In the genomic region with DNA sequence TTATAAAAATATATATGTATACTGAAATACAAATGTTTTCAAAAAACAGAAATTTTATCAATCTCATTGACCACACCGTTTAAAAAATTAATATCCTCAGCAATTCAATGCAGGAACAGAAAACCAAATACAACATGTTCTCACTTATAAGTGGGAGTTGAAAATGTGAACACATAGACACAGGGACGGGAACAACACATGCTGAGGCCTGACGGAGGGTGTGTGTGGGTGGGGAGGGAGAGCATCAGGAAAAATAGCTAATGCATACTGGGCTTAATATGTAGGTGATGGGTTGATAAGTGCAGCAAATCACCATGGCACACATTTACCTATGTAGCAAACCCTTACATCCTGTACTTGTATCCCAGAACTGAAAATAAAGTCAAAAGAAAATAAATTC, we compare ENCODE assay signal across 28 cellular contexts.
"Had no signal": no experiment of that assay in that cellular context is flagged by ENCODE, and none has a peak within 500 bp of the region (broad histone marks: within the 10 kb centered on the region; RNA-seq: fewer than 3 reads in every experiment).

No MANE protein-coding gene starts in this region.

- H3K4me3 ChIP-seq: neural progenitor cell, ovary, psoas muscle, right lobe of liver, sigmoid colon, stomach, thoracic aorta, thyroid gland, tibial nerve, upper lobe of left lung, vagina had no signal

- H3K4me1 ChIP-seq: neural progenitor cell, parathyroid adenoma, psoas muscle, right lobe of liver, sigmoid colon, stomach, thyroid gland, tibial nerve, upper lobe of left lung, vagina had no signal

- H3K9me3 Mint-ChIP-seq: nephron; neural progenitor cell; stimulated activated effector memory CD8-positive, alpha-beta T cell treated with anti-CD3 and anti-CD28 coated beads, Interleukin-12 subunit alpha, Interleukin-12 subunit beta, amount 100 ng/mL, for 72 hours; stimulated activated naive B cell treated with anti-CD40 and anti-IgM and Interleukin-4, amounts not matched to agents 10 μg/mL and 1 μg/mL and 100 μg/mL, for 72 hours; stimulated activated naive CD8-positive, alpha-beta T cell treated with anti-CD3 and anti-CD28 coated beads, Interleukin-15, Interleukin-2, amounts not matched to agents 100 ng/mL and 50 ng/mL, for 24 hours had no signal

- FAIRE-seq: urothelium cell line had no signal

- H3K27me3 ChIP-seq: neural progenitor cell, ovary, right lobe of liver, sigmoid colon, stomach, thyroid gland, tibial nerve, upper lobe of left lung, vagina had no signal

- H3K9ac ChIP-seq: neural progenitor cell, parathyroid adenoma had no signal

- H3K36me3 Mint-ChIP-seq: neural progenitor cell; stimulated activated naive B cell treated with anti-CD40 and anti-IgM and Interleukin-4, amounts not matched to agents 10 μg/mL and 1 μg/mL and 100 μg/mL, for 72 hours had no signal

- H3K4me2 ChIP-seq: neural progenitor cell had no signal

- H3K4me3 Mint-ChIP-seq: nephron; neural progenitor cell; stimulated activated effector memory CD8-positive, alpha-beta T cell treated with anti-CD3 and anti-CD28 coated beads, Interleukin-12 subunit alpha, Interleukin-12 subunit beta, amount 100 ng/mL, for 72 hours; stimulated activated naive B cell treated with anti-CD40 and anti-IgM and Interleukin-4, amounts not matched to agents 10 μg/mL and 1 μg/mL and 100 μg/mL, for 72 hours; stimulated activated naive CD8-positive, alpha-beta T cell treated with anti-CD3 and anti-CD28 coated beads, Interleukin-15, Interleukin-2, amounts not matched to agents 100 ng/mL and 50 ng/mL, for 24 hours had no signal

- H3K9me3 ChIP-seq: ovary, psoas muscle, right lobe of liver, sigmoid colon, stomach, thoracic aorta, thyroid gland, tibial nerve, upper lobe of left lung, vagina had no signal

- DNase-seq: occipital lobe; ovary; posterior cingulate gyrus; psoas muscle; right cardiac atrium; right lobe of liver; sigmoid colon; small intestine; stimulated activated CD4-positive, alpha-beta T cell treated with anti-CD3 and anti-CD28 coated beads, Interleukin-15, amount 100 ng/mL, for 24 hours; stimulated activated CD4-positive, alpha-beta T cell treated with anti-CD3 and anti-CD28 coated beads, Interleukin-2, amount 100 ng/mL, for 24 hours; stimulated activated CD4-positive, alpha-beta T cell treated with anti-CD3 and anti-CD28 coated beads, Interleukin-2, amount 100 ng/mL, for 48 hours; stimulated activated CD4-positive, alpha-beta T cell treated with anti-CD3 and anti-CD28 coated beads, Interleukin-4, amount 100 ng/mL, for 24 hours; stimulated activated naive B cell treated with anti-CD40 and anti-IgM and Interleukin-4, amounts not matched to agents 10 μg/mL and 1 μg/mL and 100 μg/mL, for 72 hours; stimulated activated naive CD4-positive, alpha-beta T cell treated with Interleukin-2 at 50 U/mL for 16 hours; stomach; thyroid gland; trophoblast cell; upper lobe of left lung had no signal

- H3K27me3 Mint-ChIP-seq: progenitor cell of endocrine pancreas had no signal

- H3K27ac Mint-ChIP-seq: nephron; neural progenitor cell; progenitor cell of endocrine pancreas; stimulated activated effector memory CD8-positive, alpha-beta T cell treated with anti-CD3 and anti-CD28 coated beads, Interleukin-12 subunit alpha, Interleukin-12 subunit beta, amount 100 ng/mL, for 72 hours; stimulated activated naive B cell treated with anti-CD40 and anti-IgM and Interleukin-4, amounts not matched to agents 10 μg/mL and 1 μg/mL and 100 μg/mL, for 72 hours; stimulated activated naive CD8-positive, alpha-beta T cell treated with anti-CD3 and anti-CD28 coated beads, Interleukin-15, Interleukin-2, amounts not matched to agents 100 ng/mL and 50 ng/mL, for 24 hours had no signal

- H3K27ac ChIP-seq: neural progenitor cell, ovary, parathyroid adenoma, psoas muscle, right lobe of liver, sigmoid colon, stomach, thoracic aorta, thyroid gland, tibial nerve, upper lobe of left lung, vagina had no signal

- H3K79me2 ChIP-seq: parathyroid adenoma had no signal

- H3K36me3 ChIP-seq: neural progenitor cell, ovary, right lobe of liver, sigmoid colon, stomach, thoracic aorta, thyroid gland, tibial nerve, upper lobe of left lung, vagina had no signal

- H2AFZ ChIP-seq: neural progenitor cell, parathyroid adenoma had no signal
